ENCODE assay signal across 1 cellular context in genomic region chr6:49913656-49914055, GRCh38.
TF ChIP-seq lines count a peak whose summit lies in the region.

No MANE protein-coding gene starts in this region.

TF ChIP-seq in WTC11, 78 proteins besides CTCF, POLR2A, EP300 and RAD21 (continued from another document):
- no peak for TF ChIP-seq ZBTB43 (CRISPR knock-in tag; IDR thresholded peaks at IDR 0.05)
- no peak for TF ChIP-seq ZNF423 (CRISPR knock-in tag; IDR thresholded peaks at IDR 0.05)
- TF ChIP-seq IRF2 (CRISPR knock-in tag; IDR thresholded peaks at IDR 0.05; ENCODE audit: borderline replicate concordance, low read depth): no peak
- no peak for TF ChIP-seq ZNF396 (CRISPR knock-in tag; IDR thresholded peaks at IDR 0.05; ENCODE audit: borderline replicate concordance)
- no peak for TF ChIP-seq PRRX2 (CRISPR knock-in tag; IDR thresholded peaks at IDR 0.05)
- no peak for TF ChIP-seq JAZF1 (CRISPR knock-in tag; IDR thresholded peaks at IDR 0.05)
- TF ChIP-seq HMGXB4 (CRISPR knock-in tag; IDR thresholded peaks at IDR 0.05): no peak
- TF ChIP-seq TP53 (CRISPR knock-in tag; IDR thresholded peaks at IDR 0.05): no peak
- TF ChIP-seq, protein P1, sequence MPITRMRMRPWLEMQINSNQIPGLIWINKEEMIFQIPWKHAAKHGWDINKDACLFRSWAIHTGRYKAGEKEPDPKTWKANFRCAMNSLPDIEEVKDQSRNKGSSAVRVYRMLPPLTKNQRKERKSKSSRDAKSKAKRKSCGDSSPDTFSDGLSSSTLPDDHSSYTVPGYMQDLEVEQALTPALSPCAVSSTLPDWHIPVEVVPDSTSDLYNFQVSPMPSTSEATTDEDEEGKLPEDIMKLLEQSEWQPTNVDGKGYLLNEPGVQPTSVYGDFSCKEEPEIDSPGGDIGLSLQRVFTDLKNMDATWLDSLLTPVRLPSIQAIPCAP (CRISPR knock-in tag; IDR thresholded peaks at IDR 0.05): no peak
- no peak for TF ChIP-seq ETV6 (CRISPR knock-in tag; IDR thresholded peaks at IDR 0.05)
- no peak for TF ChIP-seq ZNF263 (CRISPR knock-in tag; IDR thresholded peaks at IDR 0.05; ENCODE audit: low read depth)
- no peak for TF ChIP-seq ATF3 (CRISPR knock-in tag; conservative IDR thresholded peaks at IDR 0.05)
- no peak for TF ChIP-seq ZNF219 (CRISPR knock-in tag; IDR thresholded peaks at IDR 0.05; ENCODE audit: borderline replicate concordance)
- TF ChIP-seq, protein P2, sequence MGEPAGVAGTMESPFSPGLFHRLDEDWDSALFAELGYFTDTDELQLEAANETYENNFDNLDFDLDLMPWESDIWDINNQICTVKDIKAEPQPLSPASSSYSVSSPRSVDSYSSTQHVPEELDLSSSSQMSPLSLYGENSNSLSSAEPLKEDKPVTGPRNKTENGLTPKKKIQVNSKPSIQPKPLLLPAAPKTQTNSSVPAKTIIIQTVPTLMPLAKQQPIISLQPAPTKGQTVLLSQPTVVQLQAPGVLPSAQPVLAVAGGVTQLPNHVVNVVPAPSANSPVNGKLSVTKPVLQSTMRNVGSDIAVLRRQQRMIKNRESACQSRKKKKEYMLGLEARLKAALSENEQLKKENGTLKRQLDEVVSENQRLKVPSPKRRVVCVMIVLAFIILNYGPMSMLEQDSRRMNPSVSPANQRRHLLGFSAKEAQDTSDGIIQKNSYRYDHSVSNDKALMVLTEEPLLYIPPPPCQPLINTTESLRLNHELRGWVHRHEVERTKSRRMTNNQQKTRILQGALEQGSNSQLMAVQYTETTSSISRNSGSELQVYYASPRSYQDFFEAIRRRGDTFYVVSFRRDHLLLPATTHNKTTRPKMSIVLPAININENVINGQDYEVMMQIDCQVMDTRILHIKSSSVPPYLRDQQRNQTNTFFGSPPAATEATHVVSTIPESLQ (CRISPR knock-in tag; IDR thresholded peaks at IDR 0.05): no peak
